ENCODE assay signal across 16 cellular contexts in genomic region chr4:8214091-8214490, GRCh38. TPM values are rescaled to one million over a fixed set of nuclear protein-coding genes. Genes with fewer than 3 reads are reported as not detected.
DNase-seq lines count a peak whose midpoint lies in the region; ATAC-seq, FAIRE-seq and TF ChIP-seq lines count a peak whose summit lies in the region.
"Had no signal": no experiment of that assay in that cellular context is flagged by ENCODE, and none has a peak within 500 bp of the region (broad histone marks: within the 10 kb centered on the region; RNA-seq: fewer than 3 reads in every experiment).

No MANE protein-coding gene starts in this region.

- WGBS in right cardiac atrium: 76% methylated on average over 11 of the region's 11 CpGs
- WGBS in H1 (ENCODE audit: extremely low coverage in 1 of 2, insufficient coverage in 1 of 2, insufficient read length in 1 of 2, insufficient replicate concordance in 2 of 2, low coverage in 1 of 2, low lambda C conversion rate in 2 of 2, missing lambda C conversion rate in 1 of 2), 2 experiments: 83% methylated on average over 11 of the region's 11 CpGs; no CpG with 5 or more reads in 1 of the 2 experiments

- no peaks in the 10 kb centered on the region for H3K79me1 ChIP-seq in H1 (ENCODE audit: low read depth, low read length)

- H3K23me2 ChIP-seq in H1 (ENCODE audit: low read depth, low read length): no peaks in the 10 kb centered on the region; the same call in 1 of the 2 replicates

- H3K14ac ChIP-seq in H1 (ENCODE audit: insufficient read length): no peak overlapping the region

- POLR2A ChIA-PET in H1 (lab: Charles Lee; ENCODE audit: partially characterized antibody): no interaction called here

- no peaks in the 10 kb centered on the region for H3K79me2 ChIP-seq in H1 (ENCODE audit: control insufficient read depth in 1 of 2, insufficient read depth in 2 of 2, low read length in 2 of 2)

- H2AK5ac ChIP-seq in H1 (ENCODE audit: low read depth, low read length): no peak overlapping the region

- CTCF ChIA-PET in H1 (lab: Charles Lee; ENCODE audit: partially characterized antibody): interaction anchor here (1.0 to 4.2 kb wide), 7 partner anchors 10 to 46 kb away, joined by 3 to 23 read pairs (median 9); no protein-coding TSS in a partner anchor

- H3K4me3 ChIP-seq in right cardiac atrium (ENCODE audit: low read length): no peak overlapping the region
- no peak overlapping the region for H3K4me3 ChIP-seq in right atrium auricular region
- no peak overlapping the region for H3K4me3 ChIP-seq in H1 (ENCODE audit: extremely low read depth in 1 of 4, insufficient read depth in 2 of 4, low read depth in 3 of 4, low read length in 4 of 4)
- H3K4me3 ChIP-seq: A549, GM12878 had no signal

- intact Hi-C loops in right cardiac atrium (cut with DNase I): no loop called here

- no peak overlapping the region for H4K5ac ChIP-seq in H1 (ENCODE audit: insufficient read length, low read depth, low read length)

- no peak overlapping the region for H3K9ac ChIP-seq in H1 (replicated peaks in 1 of 4; ENCODE audit: extremely low read depth in 1 of 4, low read depth in 3 of 4, low read length in 3 of 4)

- no peak for TF ChIP-seq CTCF in right atrium auricular region (IDR thresholded peaks at IDR 0.05)
- no peak for TF ChIP-seq CTCF in H1 (IDR thresholded peaks at IDR 0.05; ENCODE audit: control extremely low read depth in 1 of 3, insufficient read depth in 1 of 3, low read depth in 1 of 3, low read length in 3 of 3)
- no peak for TF ChIP-seq CTCF in nephron progenitor cell (IDR thresholded peaks at IDR 0.05)

- no peak for ATAC-seq in right cardiac atrium
- ATAC-seq: A549; CD8-positive, alpha-beta T cell; GM12878 had no signal

- no peak overlapping the region for H3K56ac ChIP-seq in H1 (replicated peaks; ENCODE audit: insufficient read length, low read depth, low read length)

- no peak overlapping the region for H3K4ac ChIP-seq in H1 (replicated peaks; ENCODE audit: insufficient read length, low read depth, low read length)

- no peak for TF ChIP-seq EP300 in H1 (IDR thresholded peaks at IDR 0.05; ENCODE audit: borderline replicate concordance in 1 of 2, low read depth in 2 of 2, low read length in 2 of 2)

- no peak for TF ChIP-seq POLR2A in H1 (IDR thresholded peaks at IDR 0.05; ENCODE audit: control extremely low read depth in 1 of 2, low read depth in 2 of 2, low read length in 2 of 2)

- DNase-seq in right cardiac atrium (peak in 2 of 3 donors; percentile 19 to 50), right atrium auricular region (ENCODE audit: low spot score) (no peak), H1 (ENCODE audit: low read depth in 1 of 2, low spot score in 2 of 2) (no peak), nephron progenitor cell (no peak), medulla oblongata (ENCODE audit: extremely low spot score) (no peak), NCI-H524 treated with DMSO at 0.1 percent for 48 hours (lab: John Stamatoyannopoulos, UW) (no peak), RKO (ENCODE audit: low spot score) (no peak)
- DNase-seq: AML-193; Calu3; CD8-positive, alpha-beta T cell; HCEC 1CT had no signal

- no peaks in the 10 kb centered on the region for H3K36me3 Mint-ChIP-seq in nephron progenitor cell (ENCODE audit: low read depth)

- H3K4me3 Mint-ChIP-seq in nephron progenitor cell: no peak overlapping the region
- H3K4me3 Mint-ChIP-seq: CD8-positive, alpha-beta T cell had no signal

- no peaks in the 10 kb centered on the region for H3K27me3 ChIP-seq in right cardiac atrium (ENCODE audit: control insufficient read depth, insufficient read depth)
- no peaks in the 10 kb centered on the region for H3K27me3 ChIP-seq in right atrium auricular region
- H3K27me3 ChIP-seq in H1 (replicated peaks in 1 of 4; ENCODE audit: control insufficient read depth in 3 of 4, extremely low read depth in 1 of 4, insufficient read depth in 3 of 4, low read length in 3 of 4): no peaks in the 10 kb centered on the region

- no peak overlapping the region for H2BK12ac ChIP-seq in H1 (ENCODE audit: low read depth, low read length)

- H2BK20ac ChIP-seq in H1 (ENCODE audit: low read length): no peak overlapping the region

- H3K36me3 ChIP-seq in right atrium auricular region: no peaks in the 10 kb centered on the region
- H3K36me3 ChIP-seq in H1 (ENCODE audit: control insufficient read depth in 2 of 4, insufficient read depth in 4 of 4, low read length in 3 of 4): no peaks in the 10 kb centered on the region

- H4K91ac ChIP-seq in H1 (replicated peaks; ENCODE audit: insufficient read length, low read length): peak overlapping the region; percentile 47

- no peaks in the 10 kb centered on the region for H3K9me3 ChIP-seq in right cardiac atrium (ENCODE audit: control insufficient read depth, low read length)
- no peaks in the 10 kb centered on the region for H3K9me3 ChIP-seq in right atrium auricular region
- no peaks in the 10 kb centered on the region for H3K9me3 ChIP-seq in H1 (ENCODE audit: insufficient read depth in 2 of 2, low read depth in 1 of 2, low read length in 1 of 2)
- H3K9me3 ChIP-seq: A549 had no signal

- peaks cover 3% of the 10 kb centered on the region for H3K27me3 Mint-ChIP-seq in nephron progenitor cell (ENCODE audit: low read depth, poor library complexity)

- H2BK120ac ChIP-seq in H1 (replicated peaks; ENCODE audit: low read depth, low read length): no peak overlapping the region

- H2AFZ ChIP-seq in H1 (ENCODE audit: low read length): no peak overlapping the region

- peaks cover 49% of the 10 kb centered on the region for H3K4me1 Mint-ChIP-seq in nephron progenitor cell

- no peak overlapping the region for H3K4me2 ChIP-seq in H1 (ENCODE audit: insufficient read depth in 1 of 2, low read depth in 2 of 2, low read length in 2 of 2)
- H3K4me2 ChIP-seq: A549 had no signal

- H4K8ac ChIP-seq in H1 (ENCODE audit: extremely low read depth, insufficient read depth, low read length): no peak overlapping the region

- no peaks in the 10 kb centered on the region for H4K20me1 ChIP-seq in H1 (replicated peaks in 1 of 2; ENCODE audit: control insufficient read depth in 1 of 2, insufficient read depth in 2 of 2, low read length in 2 of 2)

- H3K9me3 Mint-ChIP-seq in nephron progenitor cell: no peaks in the 10 kb centered on the region
- H3K9me3 Mint-ChIP-seq: CD8-positive, alpha-beta T cell had no signal

- H3K4me1 ChIP-seq in right cardiac atrium (ENCODE audit: control insufficient read depth, insufficient read depth, low read length): peaks cover 3% of the 10 kb centered on the region
- H3K4me1 ChIP-seq in right atrium auricular region: peaks cover 0 to 16% of the 10 kb centered on the region in 2 donors
- H3K4me1 ChIP-seq in H1 (replicated peaks in 1 of 4; ENCODE audit: control insufficient read depth in 3 of 4, insufficient read depth in 4 of 4, low read length in 3 of 4): peaks cover 0 to 8% (median 0%) of the 10 kb centered on the region in 4 experiments; a peak in 3 of 7 replicates

- FAIRE-seq in H1 (lab: Jason Lieb, UNC): no peak
- FAIRE-seq: A549, GM12878, H54 had no signal

- no peak overlapping the region for H2BK5ac ChIP-seq in H1 (ENCODE audit: low read depth, low read length)

- no peak overlapping the region for H3K23ac ChIP-seq in H1 (ENCODE audit: insufficient read length)

- H3K18ac ChIP-seq in H1 (ENCODE audit: extremely low read depth, low read length): no peak overlapping the region

- no peak overlapping the region for H2BK15ac ChIP-seq in H1 (ENCODE audit: low read length)

- H3K27ac ChIP-seq in right cardiac atrium (ENCODE audit: low read length) (no peak overlapping the region), right atrium auricular region (no peak overlapping the region), H1 (ENCODE audit: low read depth, low read length) (no peak overlapping the region)
- H3K27ac ChIP-seq: 22Rv1, A549, HL-60 had no signal

- peak overlapping the region; percentile 25 for H3K27ac Mint-ChIP-seq in nephron progenitor cell
- H3K27ac Mint-ChIP-seq: CD8-positive, alpha-beta T cell had no signal

- TF ChIP-seq RAD21 in H1 (IDR thresholded peaks at IDR 0.05 in 1 of 2, conservative IDR thresholded peaks at IDR 0.05 in 1 of 2; ENCODE audit: low read depth in 2 of 2, low read length in 2 of 2): no peak

RNA-seq across cellular contexts. Expression of gene SH3TC1, which starts 15.0 kb away (rescaled TPM):
- total RNA-seq in right cardiac atrium (10 to 100 TPM in 3 of 4 donors, 1 to 10 TPM in 1; 6.6 to 17.1 (median 11.1) TPM), right atrium auricular region (10 to 100 TPM in 1 of 2 donors, 1 to 10 TPM in 1; 8.9 to 13.9 TPM)
- polyA plus RNA-seq in right cardiac atrium (5.4 TPM), H1 (2011; rRNA removed) (0.13 and 0.15 TPM in 2 replicates)
- total RNA-seq in H1 (2021; fragmentation: NEBNext Ultra II Directional; extraction: Animal tissue kit (Norgen Biotek cat#: 25700)): 0.29 TPM in 1 of 2 replicates, not detected in the other
- polyA plus RNA-seq in H1 (2011; cell fraction: cytosol; rRNA removed): 0.14 TPM
- polyA plus RNA-seq in H1 (2011; cell fraction: nucleus; rRNA removed): 0.29 TPM
- 0.08 to 0.36 TPM (median 0.14 TPM) in 4 replicates for polyA plus RNA-seq in H1 (2012, experiment 1 of 2)
- 0.22 TPM for polyA plus RNA-seq in H1 (2012, experiment 2 of 2)
- 0.16 TPM for polyA plus RNA-seq in H1 (2013, experiment 1 of 2)
- polyA plus RNA-seq in H1 (2013, experiment 2 of 2): 0.07 TPM
- polyA minus RNA-seq in H1 (2011; rRNA and poly(A)+ RNA removed): 0.13 and 0.71 TPM in 2 replicates
- polyA minus RNA-seq in H1 (2011; cell fraction: cytosol; rRNA and poly(A)+ RNA removed): not detected
- 0.30 TPM for polyA minus RNA-seq in H1 (2011; cell fraction: nucleus; rRNA and poly(A)+ RNA removed)

RNA-seq across cellular contexts. Expression of gene HTRA3, which starts 55.5 kb away (rescaled TPM):
- 100 to 1,000 TPM in 2 of 4 donors, 10 to 100 TPM in 2; 52.8 to 133 (median 96.0) TPM for total RNA-seq in right cardiac atrium
- polyA plus RNA-seq in right cardiac atrium: 80.6 TPM
- total RNA-seq in right atrium auricular region: 100 to 1,000 TPM in 1 of 2 donors, 10 to 100 TPM in 1; 33.8 to 124 TPM
- total RNA-seq in H1 (2021; fragmentation: NEBNext Ultra II Directional; extraction: Animal tissue kit (Norgen Biotek cat#: 25700)): 2.9 and 3.2 TPM in 2 replicates
- polyA plus RNA-seq in H1 (2011; rRNA removed): 4.5 and 5.8 TPM in 2 replicates
- polyA plus RNA-seq in H1 (2011; cell fraction: cytosol; rRNA removed): 3.3 TPM
- 3.1 TPM for polyA plus RNA-seq in H1 (2011; cell fraction: nucleus; rRNA removed)
- polyA plus RNA-seq in H1 (2012, experiment 1 of 2): 2.8 to 5.6 TPM (median 4.0 TPM) in 4 replicates
- 3.3 TPM for polyA plus RNA-seq in H1 (2012, experiment 2 of 2)
- 3.4 TPM for polyA plus RNA-seq in H1 (2013, experiment 1 of 2)
- 3.3 TPM for polyA plus RNA-seq in H1 (2013, experiment 2 of 2)
- 1.1 and 1.2 TPM in 2 replicates for polyA minus RNA-seq in H1 (2011; rRNA and poly(A)+ RNA removed)
- polyA minus RNA-seq in H1 (2011; cell fraction: cytosol; rRNA and poly(A)+ RNA removed): 1.2 TPM
- polyA minus RNA-seq in H1 (2011; cell fraction: nucleus; rRNA and poly(A)+ RNA removed): 1.3 TPM
- total RNA-seq: Calu3; CD8-positive, alpha-beta T cell had no signal

RNA-seq across cellular contexts. Expression of gene ABLIM2, which starts 55.5 kb away (rescaled TPM):
- 10 to 100 TPM in 2 of 4 donors, 1 to 10 TPM in 2; 6.2 to 17.4 (median 9.6) TPM for total RNA-seq in right cardiac atrium
- polyA plus RNA-seq in right cardiac atrium: 4.2 TPM
- total RNA-seq in right atrium auricular region: 10 to 100 TPM in 1 of 2 donors, 1 to 10 TPM in 1; 5.7 to 11.2 TPM
- 2.8 and 3.0 TPM in 2 replicates for total RNA-seq in H1 (2021; fragmentation: NEBNext Ultra II Directional; extraction: Animal tissue kit (Norgen Biotek cat#: 25700))
- polyA plus RNA-seq in H1 (2011; rRNA removed): 3.0 TPM in 2 replicates
- 3.6 TPM for polyA plus RNA-seq in H1 (2011; cell fraction: cytosol; rRNA removed)
- polyA plus RNA-seq in H1 (2011; cell fraction: nucleus; rRNA removed): 5.9 TPM
- polyA plus RNA-seq in H1 (2012, experiment 1 of 2): 2.9 to 4.0 TPM (median 3.3 TPM) in 4 replicates
- 2.2 TPM for polyA plus RNA-seq in H1 (2012, experiment 2 of 2)
- polyA plus RNA-seq in H1 (2013, experiment 1 of 2): 0.95 TPM
- polyA plus RNA-seq in H1 (2013, experiment 2 of 2): 1.2 TPM
- 2.7 and 4.9 TPM in 2 replicates for polyA minus RNA-seq in H1 (2011; rRNA and poly(A)+ RNA removed)
- polyA minus RNA-seq in H1 (2011; cell fraction: cytosol; rRNA and poly(A)+ RNA removed): 1.2 TPM
- 9.1 TPM for polyA minus RNA-seq in H1 (2011; cell fraction: nucleus; rRNA and poly(A)+ RNA removed)

Comparison
In these comparisons a context has a peak if more than half of its experiments do, and no peak if none do; other contexts are left out.
1. DNase-seq: peak in right cardiac atrium (2 of 3); none in right atrium auricular region (single experiment), H1 (0 of 2), nephron progenitor cell (single experiment), medulla oblongata (single experiment), NCI-H524 treated with DMSO at 0.1 percent for 48 hours (single experiment) and RKO (single experiment).